8 cellular contexts compared by ENCODE assay signal in the genomic region with DNA sequence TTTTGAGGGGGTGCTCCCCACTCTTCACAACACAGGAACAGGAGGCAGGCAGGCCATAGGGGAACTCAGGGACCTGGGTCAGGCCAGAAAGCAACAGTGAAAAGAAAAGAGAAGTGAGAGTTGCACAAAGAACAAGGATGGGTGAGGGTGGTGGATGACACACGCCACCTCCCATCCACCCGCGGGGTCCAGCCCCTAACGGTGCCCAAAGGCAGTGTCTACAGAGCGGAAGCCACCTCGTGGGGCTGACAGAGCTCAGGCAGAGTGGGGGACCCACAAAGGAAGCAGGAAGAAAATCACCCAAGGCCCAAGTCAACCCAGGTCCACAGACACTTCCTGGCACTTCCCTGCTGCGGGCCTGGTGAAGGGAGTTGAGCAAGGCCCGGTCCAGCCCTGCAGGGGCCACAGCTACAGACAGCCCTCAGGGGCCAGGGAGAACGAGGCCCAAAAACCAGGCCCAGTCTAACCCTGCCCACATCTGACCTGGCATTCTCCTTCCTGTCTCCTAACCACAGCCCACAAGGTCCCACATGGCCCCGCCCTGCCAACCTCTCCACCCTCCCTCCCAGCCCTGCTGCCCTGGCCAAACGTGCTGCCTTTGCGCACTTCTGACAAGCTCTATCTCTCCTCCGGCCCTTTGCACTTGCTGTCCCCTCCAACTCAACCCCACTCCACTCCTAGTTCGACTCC. TPM values are rescaled to one million over a fixed set of nuclear protein-coding genes. Genes with fewer than 3 reads are reported as not detected.
A peak's percentile ranks its signal among the peaks of the same experiment; 100 is the strongest.
DNase-seq lines count a peak whose midpoint lies in the region; ATAC-seq and TF ChIP-seq lines count a peak whose summit lies in the region.

No MANE protein-coding gene starts in this region.

- peaks cover 17% of the 10 kb centered on the region for H3K4me1 ChIP-seq in A673 (ENCODE audit: insufficient read depth, low read length, poor library complexity, severe bottlenecking)

- H3K27me3 ChIP-seq in A673 (replicated peaks; ENCODE audit: insufficient read depth, low read depth, low read length, poor library complexity), result no peaks in the 10 kb centered on the region

- TF ChIP-seq CTCF in GM10248 (IDR thresholded peaks at IDR 0.05; ENCODE audit: control extremely low read depth, extremely low read depth, low read depth, missing control alignments), result no peak
- TF ChIP-seq CTCF in A673 (conservative IDR thresholded peaks at IDR 0.05; ENCODE audit: low read depth, low read length), result no peak

- peak; percentile 86 for ATAC-seq in GM21529 (IDR thresholded peaks at IDR 0.05; ENCODE audit: unreplicated experiment)

- H3K4me3 ChIP-seq in Jurkat, Clone E6-1 (ENCODE audit: low read length), result peak overlapping the region; percentile 48
- H3K4me3 ChIP-seq in A673 (ENCODE audit: low read depth, low read length, poor library complexity, severe bottlenecking), result no peak overlapping the region

- intact Hi-C loops in A673 (cut with micrococcal nuclease; ENCODE audit: unreplicated experiment), result no loop called here

- H3K36me3 ChIP-seq in A673 (ENCODE audit: insufficient read depth, low read length, poor library complexity, severe bottlenecking), result no peaks in the 10 kb centered on the region

- POLR2A ChIA-PET in GM10248 (lab: Yijun Ruan, JAX) (no interaction called here), A673 (lab: Charles Lee; ENCODE audit: low non-redundant PET) (no interaction called here)

- BruUV-seq in A673 (replicated peaks; lab: Mats Ljungman, UMichigan), result no TSS peak

- DNase-seq in GM10248 (ENCODE audit: extremely low spot score) (peak; percentile 91), globus pallidus (ENCODE audit: low spot score) (peak; percentile 43), A673 (ENCODE audit: low spot score) (no peak), NCI-H524 (lab: John Stamatoyannopoulos, UW) (no peak)
- peak; percentile 66 for DNase-seq in Jurkat, Clone E6-1 (ENCODE audit: low read depth, low spot score)
- DNase-seq in activated CD4-positive, alpha-beta T cell treated with anti-CD3 and anti-CD28 coated beads, Interleukin-2, amount 50 U/mL, for 24 hours (ENCODE audit: low read depth in 1 of 2, low spot score in 1 of 2), result peak; percentile 19 to 41
- peak; percentile 52 for DNase-seq in stimulated activated CD8-positive, alpha-beta memory T cell treated with anti-CD3 and anti-CD28 coated beads, Interleukin-12 subunit alpha, Interleukin-12 subunit beta, amount 100 ng/mL, for 1 hour (ENCODE audit: low read depth)

- CTCF ChIA-PET in GM10248 (lab: Yijun Ruan, JAX), result interaction anchor here (0.8 to 4.2 kb wide), 4 partner anchors 9 to 523 kb away, joined by 3 to 13 read pairs (median 3); no protein-coding TSS in a partner anchor
- CTCF ChIA-PET in A673 (lab: Charles Lee), result no interaction called here

- no peaks in the 10 kb centered on the region for H3K9me3 ChIP-seq in A673 (ENCODE audit: low read depth, low read length, poor library complexity, severe bottlenecking)

- H3K27ac ChIP-seq in A673 (ENCODE audit: low read depth, low read length, poor library complexity, severe bottlenecking), result no peak overlapping the region

RNA-seq across cellular contexts. Expression of gene NUP210, which starts 5.9 kb away (rescaled TPM):
- polyA plus RNA-seq in Jurkat, Clone E6-1 (2012; ENCODE audit: insufficient read depth, insufficient read length), result 24.5 TPM
- total RNA-seq in A673 (2021), result 11.4 and 16.3 TPM in 2 replicates

Comparison
In these comparisons a context has a peak if more than half of its experiments do, and no peak if none do; other contexts are left out.
1. DNase-seq: peak in GM10248 (single experiment), Jurkat, Clone E6-1 (single experiment), activated CD4-positive, alpha-beta T cell treated with anti-CD3 and anti-CD28 coated beads, Interleukin-2, amount 50 U/mL, for 24 hours (2 of 2), globus pallidus (single experiment) and stimulated activated CD8-positive, alpha-beta memory T cell treated with anti-CD3 and anti-CD28 coated beads, Interleukin-12 subunit alpha, Interleukin-12 subunit beta, amount 100 ng/mL, for 1 hour (single experiment); none in A673 (single experiment) and NCI-H524 (0 of 2).